ENCODE assay signal across 1 cellular context in genomic region chr19:48348039-48348438, GRCh38.
TF ChIP-seq lines count a peak whose summit lies in the region.

No MANE protein-coding gene starts in this region.

TF ChIP-seq in endothelial cell of umbilical vein, 7 proteins besides CTCF, POLR2A, EP300 and RAD21:
- no peak for TF ChIP-seq POLR2AphosphoS5 (IDR thresholded peaks at IDR 0.05; ENCODE audit: insufficient read depth, low read depth, low read length)
- TF ChIP-seq MAX (IDR thresholded peaks at IDR 0.05; ENCODE audit: insufficient read depth, insufficient read length) = no peak
- no peak for TF ChIP-seq MYC (IDR thresholded peaks at IDR 0.05; ENCODE audit: low read depth, low read length)
- no peak for TF ChIP-seq FOS (IDR thresholded peaks at IDR 0.05; ENCODE audit: borderline replicate concordance, insufficient read depth, low read length)
- no peak for TF ChIP-seq EZH2 (IDR thresholded peaks at IDR 0.05; ENCODE audit: borderline replicate concordance, low read depth, low read length, severe bottlenecking)
- TF ChIP-seq GATA2 (IDR thresholded peaks at IDR 0.05; ENCODE audit: insufficient read depth, insufficient read length, low read depth, low read length) = no peak
- no peak for TF ChIP-seq JUN (IDR thresholded peaks at IDR 0.05; ENCODE audit: borderline replicate concordance, insufficient read depth, insufficient read length, low read depth)
